In the genomic region with DNA sequence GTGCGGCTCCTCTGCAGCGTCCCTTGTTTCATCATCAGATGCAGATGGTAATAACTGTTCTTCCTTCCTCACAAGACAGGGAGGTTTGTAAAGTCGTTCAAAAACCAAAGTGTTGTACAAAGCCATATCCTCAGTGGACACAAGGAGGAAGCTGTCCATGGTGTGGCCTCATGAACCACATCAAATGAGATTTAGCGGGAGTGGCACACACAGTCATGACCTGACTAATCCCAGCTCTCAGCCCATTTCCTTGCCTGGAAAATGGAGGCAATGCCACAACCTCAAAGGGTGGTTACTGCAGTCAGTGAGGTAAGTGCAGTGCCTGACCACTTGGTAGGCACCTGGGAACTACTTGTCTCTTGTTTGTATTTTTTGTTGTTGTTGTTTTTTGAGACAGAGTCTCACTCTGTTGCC, we compare ENCODE assay signal across 11 cellular contexts.
DNase-seq lines count a peak whose midpoint lies in the region; ATAC-seq lines count a peak whose summit lies in the region.
"Had no signal": no experiment of that assay in that cellular context is flagged by ENCODE, and none has a peak within 500 bp of the region (broad histone marks: within the 10 kb centered on the region; RNA-seq: fewer than 3 reads in every experiment).

No MANE protein-coding gene starts in this region.

- peak overlapping the region; percentile 89 for H3K27ac Mint-ChIP-seq in activated naive CD4-positive, alpha-beta T cell treated with anti-CD3 and anti-CD28 coated beads, Interleukin-2, amount 50 U/mL, for 24 hours

- ATAC-seq in HG03159 (IDR thresholded peaks at IDR 0.05; ENCODE audit: unreplicated experiment), result no peak

- H3K27ac ChIP-seq in SK-N-MC (peak overlapping the region; percentile 61; the same call in 1 of the 2 replicates), epithelial cell of prostate (peak overlapping the region; percentile 72), substantia nigra (ENCODE audit: low read depth, low read length, poor library complexity, severe bottlenecking) (peak overlapping the region; percentile 36)
- H3K27ac ChIP-seq: C4-2B, prostate gland had no signal

- H3K4me3 Mint-ChIP-seq in activated naive CD4-positive, alpha-beta T cell treated with anti-CD3 and anti-CD28 coated beads, Interleukin-2, amount 50 U/mL, for 24 hours, result peak overlapping the region; percentile 89

- peaks cover 2% of the 10 kb centered on the region for H3K27me3 Mint-ChIP-seq in activated naive CD4-positive, alpha-beta T cell treated with anti-CD3 and anti-CD28 coated beads, Interleukin-2, amount 50 U/mL, for 24 hours

- peaks cover 46% of the 10 kb centered on the region for H3K4me1 Mint-ChIP-seq in activated naive CD4-positive, alpha-beta T cell treated with anti-CD3 and anti-CD28 coated beads, Interleukin-2, amount 50 U/mL, for 24 hours

- H3K9me3 ChIP-seq in SK-N-MC (ENCODE audit: low read depth, low read length), result no peaks in the 10 kb centered on the region
- H3K9me3 ChIP-seq: ascending aorta, prostate gland had no signal

- H3K36me3 ChIP-seq in SK-N-MC (ENCODE audit: insufficient read depth, low read length), result no peaks in the 10 kb centered on the region
- H3K36me3 ChIP-seq: prostate gland had no signal

- H3K9me3 Mint-ChIP-seq in activated naive CD4-positive, alpha-beta T cell treated with anti-CD3 and anti-CD28 coated beads, Interleukin-2, amount 50 U/mL, for 24 hours, result no peaks in the 10 kb centered on the region

- no peak overlapping the region for H3K9ac ChIP-seq in SK-N-MC (ENCODE audit: insufficient read length)

- DNase-seq in activated naive CD4-positive, alpha-beta T cell treated with Interleukin-2 at 50 U/mL for 16 hours, result no peak
- DNase-seq in SK-N-MC (ENCODE audit: low read depth, low spot score) (no peak), epithelial cell of prostate (ENCODE audit: low read depth, low spot score) (no peak), substantia nigra (lab: John Stamatoyannopoulos, UW) (no peak), NCI-H146 treated with DMSO at 0.1 percent for 48 hours (lab: John Stamatoyannopoulos, UW; ENCODE audit: unreplicated experiment) (no peak), putamen (ENCODE audit: low spot score) (no peak)

- peaks cover 5% of the 10 kb centered on the region for H3K36me3 Mint-ChIP-seq in activated naive CD4-positive, alpha-beta T cell treated with anti-CD3 and anti-CD28 coated beads, Interleukin-2, amount 50 U/mL, for 24 hours

- H3K4me3 ChIP-seq in SK-N-MC, result peak overlapping the region; percentile 76; the same call in 1 of the 2 replicates
